In the genomic region with DNA sequence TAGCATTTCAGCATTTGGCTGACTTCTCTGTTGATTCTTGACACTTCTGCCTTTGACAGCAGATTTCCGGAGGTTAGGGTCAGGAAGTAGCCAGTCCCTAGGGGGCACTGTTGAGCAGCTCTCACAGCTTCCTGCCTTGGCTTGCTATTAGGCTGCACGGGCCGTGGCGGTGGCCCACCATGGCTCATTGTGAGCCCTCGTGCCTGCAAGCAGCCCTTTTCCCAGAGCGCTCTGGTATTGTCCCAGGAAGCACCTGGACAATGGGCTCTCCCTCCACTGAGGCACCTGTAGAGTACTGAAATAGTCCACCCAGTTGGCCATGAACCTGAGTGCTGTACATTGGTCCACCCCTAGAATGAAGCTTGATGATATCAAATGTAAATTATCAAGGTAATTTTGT, we compare ENCODE assay signal across 8 cellular contexts.
DNase-seq lines count a peak whose midpoint lies in the region; ATAC-seq and TF ChIP-seq lines count a peak whose summit lies in the region.

No MANE protein-coding gene starts in this region.

- DNase-seq in DMS 273 (lab: John Stamatoyannopoulos, UW; ENCODE audit: unreplicated experiment) (peak; percentile 52), DMS 273 treated with DMSO at 0.1 percent for 48 hours (lab: John Stamatoyannopoulos, UW) (no peak), NB4 (ENCODE audit: low read depth) (peak; percentile 75), esophagus squamous epithelium (lab: John Stamatoyannopoulos, UW) (no peak), trophoblast cell (peak in 1 of 2 donors; percentile 46), suprapubic skin (ENCODE audit: low spot score in 2 of 2) (no peak)
- DNase-seq in activated CD8-positive, alpha-beta memory T cell treated with anti-CD3 and anti-CD28 coated beads for 48 hours (ENCODE audit: low read depth in 2 of 3, low spot score in 2 of 3), result peak in 2 of 3 experiments; percentile 4 to 13

- WGBS in esophagus squamous epithelium, 2 donors, result 48 to 51% methylated on average over 4 to 5 of the region's 6 CpGs
- no CpG with 5 or more reads among the region's 6 CpGs for WGBS in trophoblast cell (ENCODE audit: extremely low coverage, insufficient coverage, insufficient read length)
- 79% methylated on average over 6 of the region's 6 CpGs for WGBS in suprapubic skin

- H3K4me2 ChIP-seq in trophoblast cell (ENCODE audit: low read length), result no peak overlapping the region

- peak overlapping the region; percentile 41 for H3K18ac ChIP-seq in trophoblast cell (ENCODE audit: low read length)

- H3K9me3 ChIP-seq in esophagus squamous epithelium (no peaks in the 10 kb centered on the region), trophoblast cell (ENCODE audit: insufficient read depth, low read depth, low read length) (peaks cover 4% of the 10 kb centered on the region), suprapubic skin (no peaks in the 10 kb centered on the region)

- H3K79me1 ChIP-seq in trophoblast cell (ENCODE audit: low read length), result no peaks in the 10 kb centered on the region

- H3K4me1 ChIP-seq in esophagus squamous epithelium (peaks cover 8 to 33% (median 17%) of the 10 kb centered on the region in 3 donors), trophoblast cell (ENCODE audit: control insufficient read depth in 1 of 2, insufficient read depth in 2 of 2, low read length in 2 of 2) (no peaks in the 10 kb centered on the region), suprapubic skin (peaks cover 14% of the 10 kb centered on the region)

- no peak overlapping the region for H2BK12ac ChIP-seq in trophoblast cell (ENCODE audit: low read length)

- no peak overlapping the region for H4K12ac ChIP-seq in trophoblast cell (ENCODE audit: low read depth, low read length)

- H3K36me3 ChIP-seq in esophagus squamous epithelium (peaks cover 9 to 85% (median 12%) of the 10 kb centered on the region in 3 donors), trophoblast cell (ENCODE audit: control insufficient read depth in 1 of 2, insufficient read depth in 2 of 2, low read length in 2 of 2) (peaks cover 25 to 42% of the 10 kb centered on the region in 2 experiments), suprapubic skin (peaks cover 62% of the 10 kb centered on the region)

- H3K9ac ChIP-seq in trophoblast cell (ENCODE audit: low read length), result no peak overlapping the region

- no peak overlapping the region for H3K23ac ChIP-seq in trophoblast cell (ENCODE audit: low read length)

- no peak overlapping the region for H2BK120ac ChIP-seq in trophoblast cell (ENCODE audit: insufficient read depth, low read length, poor library complexity)

- H3K27me3 ChIP-seq in esophagus squamous epithelium (no peaks in the 10 kb centered on the region), trophoblast cell (ENCODE audit: insufficient read depth, low read length) (no peaks in the 10 kb centered on the region), suprapubic skin (no peaks in the 10 kb centered on the region)

- ATAC-seq in GM18907 (IDR thresholded peaks at IDR 0.05; ENCODE audit: unreplicated experiment), result no peak

- H3K27ac ChIP-seq in esophagus squamous epithelium (no peak overlapping the region), trophoblast cell (ENCODE audit: low read depth, low read length) (no peak overlapping the region), suprapubic skin (no peak overlapping the region)

- TF ChIP-seq POLR2A in NB4 (IDR thresholded peaks at IDR 0.05; ENCODE audit: extremely low read depth, insufficient read length) (no peak), esophagus squamous epithelium (IDR thresholded peaks at IDR 0.05) (no peak), suprapubic skin (IDR thresholded peaks at IDR 0.05) (no peak)

- TF ChIP-seq CTCF in NB4 (IDR thresholded peaks at IDR 0.05; ENCODE audit: low read depth, low read length) (peak; percentile 94), esophagus squamous epithelium (IDR thresholded peaks at IDR 0.05) (peak; percentile 22 to 51 (median 44)), suprapubic skin (IDR thresholded peaks at IDR 0.05) (peak in 1 of 2 donors; percentile 43)

- no peak overlapping the region for H3K4me3 ChIP-seq in NB4 (ENCODE audit: low read depth, low read length)
- H3K4me3 ChIP-seq in esophagus squamous epithelium, result no peak overlapping the region
- no peak overlapping the region for H3K4me3 ChIP-seq in trophoblast cell (ENCODE audit: low read depth, low read length)
- no peak overlapping the region for H3K4me3 ChIP-seq in suprapubic skin

- H3K4ac ChIP-seq in trophoblast cell (ENCODE audit: low read depth, low read length), result no peak overlapping the region

- H4K8ac ChIP-seq in trophoblast cell (ENCODE audit: low read depth, low read length), result no peak overlapping the region

- no peaks in the 10 kb centered on the region for H3K79me2 ChIP-seq in trophoblast cell (ENCODE audit: control insufficient read depth, insufficient read depth, low read length, poor library complexity)

- peak overlapping the region; percentile 25 for H2AFZ ChIP-seq in trophoblast cell (ENCODE audit: insufficient read depth, low read length, poor library complexity)

- no peak overlapping the region for H2AK5ac ChIP-seq in trophoblast cell (ENCODE audit: low read length)

- no peak overlapping the region for H3K14ac ChIP-seq in trophoblast cell (ENCODE audit: low read length)

- no peak overlapping the region for H2BK5ac ChIP-seq in trophoblast cell (ENCODE audit: low read depth, low read length, poor library complexity)

- H4K91ac ChIP-seq in trophoblast cell (ENCODE audit: low read depth, low read length), result no peak overlapping the region

- no peak for TF ChIP-seq EP300 in suprapubic skin (IDR thresholded peaks at IDR 0.05)

- intact Hi-C loops in esophagus squamous epithelium (cut with DNase I), result no loop called here

Comparison
In these comparisons a context has a peak if more than half of its experiments do, and no peak if none do; other contexts are left out.
1. DNase-seq: peak in DMS 273 (single experiment), NB4 (single experiment) and activated CD8-positive, alpha-beta memory T cell treated with anti-CD3 and anti-CD28 coated beads for 48 hours (2 of 3); none in DMS 273 treated with DMSO at 0.1 percent for 48 hours (single experiment), esophagus squamous epithelium (single experiment) and suprapubic skin (0 of 2).